ENCODE assay signal across 1 cellular context in genomic region chr19:7255631-7256030, GRCh38.
TF ChIP-seq lines count a peak whose summit lies in the region.

No MANE protein-coding gene starts in this region.

TF ChIP-seq in liver, 16 proteins besides CTCF, POLR2A, EP300 and RAD21 (continued from another document):
- TF ChIP-seq, protein P1, sequence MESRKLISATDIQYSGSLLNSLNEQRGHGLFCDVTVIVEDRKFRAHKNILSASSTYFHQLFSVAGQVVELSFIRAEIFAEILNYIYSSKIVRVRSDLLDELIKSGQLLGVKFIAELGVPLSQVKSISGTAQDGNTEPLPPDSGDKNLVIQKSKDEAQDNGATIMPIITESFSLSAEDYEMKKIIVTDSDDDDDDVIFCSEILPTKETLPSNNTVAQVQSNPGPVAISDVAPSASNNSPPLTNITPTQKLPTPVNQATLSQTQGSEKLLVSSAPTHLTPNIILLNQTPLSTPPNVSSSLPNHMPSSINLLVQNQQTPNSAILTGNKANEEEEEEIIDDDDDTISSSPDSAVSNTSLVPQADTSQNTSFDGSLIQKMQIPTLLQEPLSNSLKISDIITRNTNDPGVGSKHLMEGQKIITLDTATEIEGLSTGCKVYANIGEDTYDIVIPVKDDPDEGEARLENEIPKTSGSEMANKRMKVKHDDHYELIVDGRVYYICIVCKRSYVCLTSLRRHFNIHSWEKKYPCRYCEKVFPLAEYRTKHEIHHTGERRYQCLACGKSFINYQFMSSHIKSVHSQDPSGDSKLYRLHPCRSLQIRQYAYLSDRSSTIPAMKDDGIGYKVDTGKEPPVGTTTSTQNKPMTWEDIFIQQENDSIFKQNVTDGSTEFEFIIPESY (IDR thresholded peaks at IDR 0.05) = no peak
- TF ChIP-seq TAF1 (conservative IDR thresholded peaks at IDR 0.05) (no peak), HNF4A (conservative IDR thresholded peaks at IDR 0.05) (no peak), YY1 (IDR thresholded peaks at IDR 0.05) (no peak), FOXA2 (IDR thresholded peaks at IDR 0.05) (no peak), REST (IDR thresholded peaks at IDR 0.05) (no peak), NR2F2 (IDR thresholded peaks at IDR 0.05) (no peak)
- TF ChIP-seq, protein P2, sequence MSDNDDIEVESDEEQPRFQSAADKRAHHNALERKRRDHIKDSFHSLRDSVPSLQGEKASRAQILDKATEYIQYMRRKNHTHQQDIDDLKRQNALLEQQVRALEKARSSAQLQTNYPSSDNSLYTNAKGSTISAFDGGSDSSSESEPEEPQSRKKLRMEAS (IDR thresholded peaks at IDR 0.05) = no peak
